In the genomic region with DNA sequence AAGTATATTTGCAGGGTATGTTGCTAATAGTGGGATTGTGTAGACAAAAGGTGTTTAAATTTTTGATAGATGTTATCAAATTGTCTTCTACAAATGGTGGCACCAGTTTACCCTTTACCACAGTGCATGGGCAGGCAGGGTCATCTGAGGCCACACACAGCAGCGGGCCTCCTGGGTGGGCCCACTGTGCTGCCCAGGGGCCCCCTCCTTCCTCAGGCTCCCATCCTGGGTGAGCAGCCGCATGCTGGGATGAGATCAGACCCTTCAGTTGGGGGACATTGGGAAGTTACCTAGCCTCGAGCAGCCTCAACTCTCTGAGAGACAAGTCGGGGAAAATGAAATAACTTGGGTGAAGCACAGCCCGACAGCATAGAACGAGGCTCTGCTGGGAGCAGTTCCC, we compare ENCODE assay signal across 29 cellular contexts. TPM values are rescaled to one million over a fixed set of nuclear protein-coding genes. Genes with fewer than 3 reads are reported as not detected.
"Had no signal": no experiment of that assay in that cellular context is flagged by ENCODE, and none has a peak within 500 bp of the region (broad histone marks: within the 10 kb centered on the region; RNA-seq: fewer than 3 reads in every experiment).

No MANE protein-coding gene starts in this region.

- H3K9me3 Mint-ChIP-seq: mesothelial cell of epicardium; natural killer cell; nephron progenitor cell; neural progenitor cell; stimulated activated naive CD8-positive, alpha-beta T cell treated with anti-CD3 and anti-CD28 coated beads, Interleukin-15, amount 100 ng/mL, for 72 hours; type B pancreatic cell had no signal

- H3K4me2 ChIP-seq: neural progenitor cell had no signal

- H2AFZ ChIP-seq: neural progenitor cell had no signal

- ATAC-seq: left cardiac atrium; left lung; lower lobe of right lung; natural killer cell; right cardiac atrium; stimulated activated memory B cell treated with anti-CD40 and anti-IgM and Interleukin-4, amounts not matched to agents 10 μg/mL and 1 μg/mL and 100 μg/mL, for 72 hours; stimulated activated naive CD8-positive, alpha-beta T cell treated with anti-CD3 and anti-CD28 coated beads, Interleukin-15, amount 100 ng/mL, for 72 hours had no signal

- H3K4me1 Mint-ChIP-seq: immature natural killer cell; natural killer cell; neural progenitor cell; stimulated activated memory B cell treated with anti-CD40 and anti-IgM and Interleukin-4, amounts not matched to agents 10 μg/mL and 1 μg/mL and 100 μg/mL, for 72 hours; stimulated activated naive CD8-positive, alpha-beta T cell treated with anti-CD3 and anti-CD28 coated beads, Interleukin-15, amount 100 ng/mL, for 72 hours had no signal

- H3K9me3 ChIP-seq: left lung, lower lobe of right lung, neutrophil, ovary, prostate gland, sigmoid colon, spleen, tibial nerve had no signal

- H3K27ac Mint-ChIP-seq: immature natural killer cell; mesothelial cell of epicardium; natural killer cell; nephron progenitor cell; neural progenitor cell; stimulated activated memory B cell treated with anti-CD40 and anti-IgM and Interleukin-4, amounts not matched to agents 10 μg/mL and 1 μg/mL and 100 μg/mL, for 72 hours; stimulated activated naive CD8-positive, alpha-beta T cell treated with anti-CD3 and anti-CD28 coated beads, Interleukin-15, amount 100 ng/mL, for 72 hours; type B pancreatic cell had no signal

- H3K4me3 ChIP-seq: left lung, lower lobe of right lung, neural progenitor cell, ovary, prostate gland, sigmoid colon, spleen, tibial nerve had no signal

- H3K9ac ChIP-seq: neural progenitor cell had no signal

- H3K27ac ChIP-seq: left lung, lower lobe of right lung, neural progenitor cell, neutrophil, ovary, prostate gland, sigmoid colon, spleen, tibial nerve had no signal

- H3K36me3 ChIP-seq: left lung, lower lobe of right lung, neural progenitor cell, neutrophil, ovary, prostate gland, sigmoid colon, spleen, tibial nerve had no signal

- H3K36me3 Mint-ChIP-seq: immature natural killer cell; mesothelial cell of epicardium; natural killer cell; neural progenitor cell; stimulated activated memory B cell treated with anti-CD40 and anti-IgM and Interleukin-4, amounts not matched to agents 10 μg/mL and 1 μg/mL and 100 μg/mL, for 72 hours; type B pancreatic cell had no signal

- DNase-seq: head of caudate nucleus; hypothalamus; immature natural killer cell; left cardiac atrium; left lung; lower lobe of right lung; mammary epithelial cell; mesendoderm; naive B cell; natural killer cell; nephron progenitor cell; occipital lobe; ovary; retina; right cardiac atrium; sigmoid colon; small intestine; spleen; stimulated activated CD4-positive, alpha-beta T cell treated with anti-CD3 and anti-CD28 coated beads, Interleukin-4, amount 100 ng/mL, for 24 hours; stimulated activated naive CD4-positive, alpha-beta T cell treated with Interleukin-2 at 50 U/mL for 16 hours; stimulated activated naive CD8-positive, alpha-beta T cell treated with anti-CD3 and anti-CD28 coated beads, Interleukin-15, amount 100 ng/mL, for 72 hours; substantia nigra had no signal

- H3K4me3 Mint-ChIP-seq: immature natural killer cell; mesothelial cell of epicardium; naive B cell; natural killer cell; nephron progenitor cell; neural progenitor cell; stimulated activated memory B cell treated with anti-CD40 and anti-IgM and Interleukin-4, amounts not matched to agents 10 μg/mL and 1 μg/mL and 100 μg/mL, for 72 hours; stimulated activated naive CD8-positive, alpha-beta T cell treated with anti-CD3 and anti-CD28 coated beads, Interleukin-15, amount 100 ng/mL, for 72 hours; type B pancreatic cell had no signal

- H3K27me3 ChIP-seq: left lung, ovary, sigmoid colon, spleen, tibial nerve had no signal

- H3K4me1 ChIP-seq: left lung, lower lobe of right lung, prostate gland, spleen, tibial nerve had no signal

RNA-seq across cellular contexts. Expression of a gene that starts 9.7 kb away (rescaled TPM):
- total RNA-seq: mammary epithelial cell, occipital lobe had no signal
- polyA plus RNA-seq: mammary epithelial cell had no signal
